In the genomic region with DNA sequence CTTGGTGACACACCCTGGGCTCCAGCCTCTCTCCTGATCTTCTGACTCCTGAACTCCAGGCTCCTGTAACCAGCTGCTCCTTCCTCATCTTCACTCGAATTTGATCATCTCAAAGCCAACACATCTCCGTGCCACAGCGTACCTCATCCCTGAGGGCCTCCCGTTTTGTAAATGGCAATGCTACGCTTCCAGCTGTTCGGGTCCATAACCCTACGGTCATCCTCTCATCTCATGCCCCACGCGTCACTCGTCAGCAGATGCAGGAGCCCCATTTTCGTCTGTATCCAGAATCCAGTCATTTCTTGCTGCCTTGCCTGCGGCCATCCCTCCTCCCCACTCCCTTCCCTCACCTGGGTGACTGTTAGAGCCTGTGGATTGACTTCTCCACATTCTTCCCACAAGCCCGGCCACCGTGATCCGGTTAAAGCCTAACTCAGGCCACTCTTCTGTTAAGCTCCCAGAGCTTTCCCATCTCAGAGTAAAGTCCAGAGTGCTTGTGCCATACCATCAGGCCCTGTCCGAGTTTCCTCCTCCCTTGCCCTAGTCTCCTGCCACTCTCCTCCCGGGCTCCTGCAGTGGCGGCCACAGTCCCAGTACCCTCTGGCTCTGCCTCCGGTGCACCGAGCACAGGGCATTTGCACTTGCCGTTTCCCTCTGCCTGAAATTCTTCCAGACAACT, we compare ENCODE assay signal across 2 cellular contexts.
TF ChIP-seq lines count a peak whose summit lies in the region.

No MANE protein-coding gene starts in this region.

TF ChIP-seq in HepG2, 621 proteins besides CTCF, POLR2A, EP300 and RAD21 (continues in another document):
- TF ChIP-seq U2AF1 (optimal IDR thresholded peaks at IDR 0.05; ENCODE audit: low read depth, low read length) (no peak), HIC2 (CRISPR knock-in tag; IDR thresholded peaks at IDR 0.05; ENCODE audit: low read depth) (peak; percentile 48; the same call in 1 of the 2 replicates), ZNF839 (CRISPR knock-in tag; IDR thresholded peaks at IDR 0.05; ENCODE audit: borderline replicate concordance) (no peak), FOXA1 (IDR thresholded peaks at IDR 0.05) (no peak), FOXA1 (CRISPR knock-in tag; IDR thresholded peaks at IDR 0.05) (no peak), ZMYM3 (CRISPR knock-in tag; IDR thresholded peaks at IDR 0.05) (peak; percentile 90), FIP1L1 (IDR thresholded peaks at IDR 0.05; ENCODE audit: borderline replicate concordance, insufficient read depth, low read depth, low read length) (no peak), ZBTB1 (CRISPR knock-in tag; IDR thresholded peaks at IDR 0.05; ENCODE audit: borderline replicate concordance) (no peak), ZKSCAN8 (CRISPR knock-in tag; IDR thresholded peaks at IDR 0.05; ENCODE audit: borderline replicate concordance) (no peak), SETDB1 (CRISPR knock-in tag; IDR thresholded peaks at IDR 0.05; ENCODE audit: borderline replicate concordance) (no peak), MIER3 (CRISPR knock-in tag; IDR thresholded peaks at IDR 0.05; ENCODE audit: borderline replicate concordance) (no peak), ZNF24 (IDR thresholded peaks at IDR 0.05) (no peak), HNF4A (CRISPR knock-in tag; IDR thresholded peaks at IDR 0.05) (peak; percentile 76), ZFP91 (CRISPR knock-in tag; IDR thresholded peaks at IDR 0.05; ENCODE audit: borderline replicate concordance) (peak; percentile 42; the same call in 1 of the 2 replicates), PBX2 (CRISPR knock-in tag; IDR thresholded peaks at IDR 0.05) (no peak)
- TF ChIP-seq, protein P1, sequence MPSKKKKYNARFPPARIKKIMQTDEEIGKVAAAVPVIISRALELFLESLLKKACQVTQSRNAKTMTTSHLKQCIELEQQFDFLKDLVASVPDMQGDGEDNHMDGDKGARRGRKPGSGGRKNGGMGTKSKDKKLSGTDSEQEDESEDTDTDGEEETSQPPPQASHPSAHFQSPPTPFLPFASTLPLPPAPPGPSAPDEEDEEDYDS (CRISPR knock-in tag; IDR thresholded peaks at IDR 0.05), result 0 out of 2 replicates have a peak, but pooled peaks have one; percentile 16
- TF ChIP-seq, protein P2, sequence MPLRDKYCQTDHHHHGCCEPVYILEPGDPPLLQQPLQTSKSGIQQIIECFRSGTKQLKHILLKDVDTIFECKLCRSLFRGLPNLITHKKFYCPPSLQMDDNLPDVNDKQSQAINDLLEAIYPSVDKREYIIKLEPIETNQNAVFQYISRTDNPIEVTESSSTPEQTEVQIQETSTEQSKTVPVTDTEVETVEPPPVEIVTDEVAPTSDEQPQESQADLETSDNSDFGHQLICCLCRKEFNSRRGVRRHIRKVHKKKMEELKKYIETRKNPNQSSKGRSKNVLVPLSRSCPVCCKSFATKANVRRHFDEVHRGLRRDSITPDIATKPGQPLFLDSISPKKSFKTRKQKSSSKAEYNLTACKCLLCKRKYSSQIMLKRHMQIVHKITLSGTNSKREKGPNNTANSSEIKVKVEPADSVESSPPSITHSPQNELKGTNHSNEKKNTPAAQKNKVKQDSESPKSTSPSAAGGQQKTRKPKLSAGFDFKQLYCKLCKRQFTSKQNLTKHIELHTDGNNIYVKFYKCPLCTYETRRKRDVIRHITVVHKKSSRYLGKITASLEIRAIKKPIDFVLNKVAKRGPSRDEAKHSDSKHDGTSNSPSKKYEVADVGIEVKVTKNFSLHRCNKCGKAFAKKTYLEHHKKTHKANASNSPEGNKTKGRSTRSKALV (CRISPR knock-in tag; IDR thresholded peaks at IDR 0.05), result no peak

TF ChIP-seq in GM12891, 5 proteins besides CTCF, POLR2A, EP300 and RAD21:
- TF ChIP-seq TAF1 (IDR thresholded peaks at IDR 0.05; ENCODE audit: low read depth, low read length), result no peak
- no peak for TF ChIP-seq PAX5 (IDR thresholded peaks at IDR 0.05; ENCODE audit: insufficient read depth, low read length, severe bottlenecking)
- no peak for TF ChIP-seq POU2F2 (IDR thresholded peaks at IDR 0.05; ENCODE audit: low read depth, low read length)
- TF ChIP-seq SPI1 (IDR thresholded peaks at IDR 0.05; ENCODE audit: low read depth, low read length), result no peak
- TF ChIP-seq POLR2AphosphoS5 (IDR thresholded peaks at IDR 0.05; ENCODE audit: low read depth, low read length), result no peak
